12 cellular contexts compared by ENCODE assay signal in genomic region chr3:20683912-20684311, GRCh38.
DNase-seq lines count a peak whose midpoint lies in the region; ATAC-seq and TF ChIP-seq lines count a peak whose summit lies in the region.
"Had no signal": no experiment of that assay in that cellular context is flagged by ENCODE, and none has a peak within 500 bp of the region (broad histone marks: within the 10 kb centered on the region; RNA-seq: fewer than 3 reads in every experiment).

No MANE protein-coding gene starts in this region.

- H3K4me3 ChIP-seq in ACC112 (ENCODE audit: low read depth, low read length), result no peak overlapping the region
- no peak overlapping the region for H3K4me3 ChIP-seq in HFF-Myc (replicated peaks; ENCODE audit: low read depth, low read length)
- H3K4me3 ChIP-seq in choroid plexus epithelial cell (ENCODE audit: low read depth, low read length), result no peak overlapping the region

- peak overlapping the region; percentile 80 for H2AFZ ChIP-seq in ACC112 (ENCODE audit: low read length, unreplicated experiment)

- TF ChIP-seq CTCF in HFF-Myc (IDR thresholded peaks at IDR 0.05; ENCODE audit: low read depth, low read length, missing control alignments) (no peak), choroid plexus epithelial cell (conservative IDR thresholded peaks at IDR 0.05; ENCODE audit: low read depth, low read length) (no peak)

- DNase-seq in HFF-Myc (ENCODE audit: extremely low read depth, low read depth) (peak; percentile 12), choroid plexus epithelial cell (ENCODE audit: low read depth) (peak; percentile 60), medulla oblongata (ENCODE audit: extremely low spot score) (peak; percentile 18), ureter (ENCODE audit: low spot score) (no peak), HK-2 (ENCODE audit: unreplicated experiment) (no peak)
- DNase-seq: left colon, natural killer cell, NCI-H2171 treated with DMSO at 0.1 percent for 48 hours had no signal

- H3K79me2 ChIP-seq in ACC112 (ENCODE audit: control insufficient read depth, insufficient read depth, low read length, unreplicated experiment), result no peaks in the 10 kb centered on the region

- H3K27me3 ChIP-seq in ACC112 (ENCODE audit: insufficient read depth, low read length), result no peaks in the 10 kb centered on the region

- no peak overlapping the region for H3K27ac ChIP-seq in ACC112 (ENCODE audit: low read depth, low read length)
- H3K27ac ChIP-seq: VCaP had no signal

- H3K36me3 ChIP-seq in ACC112 (ENCODE audit: insufficient read depth, low read length), result no peaks in the 10 kb centered on the region

- peaks cover 5% of the 10 kb centered on the region for H3K4me1 ChIP-seq in ACC112 (ENCODE audit: control insufficient read depth, insufficient read depth, low read length, unreplicated experiment)

- ATAC-seq in GM18858 (IDR thresholded peaks at IDR 0.05; ENCODE audit: unreplicated experiment) (no peak), HG02885 (IDR thresholded peaks at IDR 0.05; ENCODE audit: poor library complexity, unreplicated experiment) (no peak)
- ATAC-seq: left colon, natural killer cell had no signal

Comparison
In these comparisons a context has a peak if more than half of its experiments do, and no peak if none do; other contexts are left out.
1. DNase-seq: peak in HFF-Myc (single experiment), choroid plexus epithelial cell (single experiment) and medulla oblongata (single experiment); none in ureter (single experiment) and HK-2 (single experiment).